27 cellular contexts compared by ENCODE assay signal in the genomic region with DNA sequence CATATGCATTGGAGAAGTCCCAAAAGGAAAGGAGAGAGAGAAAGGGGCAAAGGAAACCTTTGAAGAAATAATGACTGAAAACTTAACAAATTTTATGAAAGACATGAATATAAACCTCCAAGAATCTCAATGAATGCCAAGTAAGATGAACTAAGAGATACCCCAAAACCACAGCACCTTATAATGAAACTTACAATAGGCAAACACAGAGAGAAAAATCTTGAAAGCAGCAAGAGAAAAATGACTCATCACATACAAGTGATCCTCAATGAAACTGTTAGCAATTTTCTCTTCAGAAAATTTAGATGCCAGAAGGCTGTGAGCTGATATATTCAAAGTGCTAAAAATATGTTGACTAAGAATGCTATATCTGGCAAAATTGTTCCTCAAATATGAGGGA.
"Had no signal": no experiment of that assay in that cellular context is flagged by ENCODE, and none has a peak within 500 bp of the region (broad histone marks: within the 10 kb centered on the region; RNA-seq: fewer than 3 reads in every experiment).

No MANE protein-coding gene starts in this region.

- H3K9ac ChIP-seq: neural progenitor cell had no signal

- H3K9me3 ChIP-seq: gastrocnemius medialis, left ventricle myocardium inferior, thoracic aorta had no signal

- H3K4me3 ChIP-seq: gastrocnemius medialis, hepatocyte, left ventricle myocardium inferior, lung, neural progenitor cell, right atrium auricular region, thoracic aorta had no signal

- H2AFZ ChIP-seq: hepatocyte, neural progenitor cell had no signal

- FAIRE-seq: urothelium cell line had no signal

- ATAC-seq: effector memory CD8-positive, alpha-beta T cell; gastrocnemius medialis; natural killer cell had no signal

- H3K4me1 Mint-ChIP-seq: natural killer cell, neural progenitor cell had no signal

- H3K79me2 ChIP-seq: hepatocyte had no signal

- H3K4me2 ChIP-seq: hepatocyte, neural progenitor cell had no signal

- H3K4me1 ChIP-seq: gastrocnemius medialis, left ventricle myocardium inferior, neural progenitor cell, right atrium auricular region had no signal

- H3K27ac ChIP-seq: gastrocnemius medialis, hepatocyte, left ventricle myocardium inferior, neural progenitor cell, right atrium auricular region, thoracic aorta had no signal

- H3K36me3 ChIP-seq: gastrocnemius medialis, left ventricle myocardium inferior, neural progenitor cell, right atrium auricular region, thoracic aorta had no signal

- H3K36me3 Mint-ChIP-seq: natural killer cell, neural progenitor cell had no signal

- H3K27ac Mint-ChIP-seq: activated naive CD8-positive, alpha-beta T cell treated with anti-CD3 and anti-CD28 coated beads, Interleukin-2, amount 10 ng/mL, durations not matched to agents 7 days and 5 days; natural killer cell; neural progenitor cell had no signal

- H3K4me3 Mint-ChIP-seq: activated naive CD8-positive, alpha-beta T cell treated with anti-CD3 and anti-CD28 coated beads, Interleukin-2, amount 10 ng/mL, durations not matched to agents 7 days and 5 days; effector memory CD8-positive, alpha-beta T cell; natural killer cell; neural progenitor cell had no signal

- H3K27me3 ChIP-seq: gastrocnemius medialis, hepatocyte, neural progenitor cell, right atrium auricular region had no signal

- DNase-seq: activated CD4-positive, alpha-beta T cell treated with anti-CD3 and anti-CD28 coated beads for 4 hours; activated CD4-positive, alpha-beta T cell treated with anti-CD3 and anti-CD28 coated beads, Interleukin-2, amount 50 U/mL, for 48 hours; activated CD4-positive, CD25-positive, alpha-beta regulatory T cell; activated gamma-delta T cell treated with Interleukin-2 at 50 U/mL for 16 hours; activated naive CD8-positive, alpha-beta T cell treated with anti-CD3 and anti-CD28 coated beads, Interleukin-2, amount 10 ng/mL, durations not matched to agents 7 days and 5 days; amniotic stem cell; caudate nucleus; cortex of kidney; effector memory CD8-positive, alpha-beta T cell; erythroblast; gastrocnemius medialis; glutamatergic neuron; islet precursor cell; left ventricle myocardium inferior; mesendoderm; natural killer cell; occipital lobe; stimulated activated CD4-positive, alpha-beta T cell treated with anti-CD3 and anti-CD28 coated beads, Interleukin-15, amount 100 ng/mL, for 24 hours; stimulated activated CD4-positive, alpha-beta T cell treated with anti-CD3 and anti-CD28 coated beads, Interleukin-2, amount 100 ng/mL, for 24 hours; stimulated activated naive CD4-positive, alpha-beta T cell; trophoblast cell had no signal
